In the genomic region with DNA sequence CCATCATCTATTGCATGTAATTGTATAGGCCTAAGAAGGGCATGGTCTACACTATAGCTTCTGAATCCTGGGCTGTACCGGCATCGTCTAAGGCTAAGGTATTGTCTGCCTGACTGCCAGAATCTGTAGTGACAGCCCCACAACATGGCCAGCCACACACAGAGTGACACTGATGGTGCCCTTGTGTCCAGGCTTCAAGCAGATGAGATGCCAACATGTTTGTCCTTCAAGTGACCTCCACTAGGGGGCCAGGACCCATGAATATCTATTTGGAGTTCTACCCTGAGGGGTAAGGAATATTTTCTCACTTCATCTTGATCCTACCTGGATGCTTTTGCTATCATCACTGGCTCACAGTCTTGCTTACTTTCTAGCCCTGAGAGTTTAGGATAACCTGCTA, we compare ENCODE assay signal across 10 cellular contexts. TPM values are rescaled to one million over a fixed set of nuclear protein-coding genes. Genes with fewer than 3 reads are reported as not detected.
DNase-seq lines count a peak whose midpoint lies in the region; ATAC-seq and TF ChIP-seq lines count a peak whose summit lies in the region.
"Had no signal": no experiment of that assay in that cellular context is flagged by ENCODE, and none has a peak within 500 bp of the region (broad histone marks: within the 10 kb centered on the region; RNA-seq: fewer than 3 reads in every experiment).

No MANE protein-coding gene starts in this region.

- H3K27me3 Mint-ChIP-seq in activated naive CD4-positive, alpha-beta T cell treated with anti-CD3 and anti-CD28 coated beads, Interleukin-2, amount 10 ng/mL, durations not matched to agents 7 days and 5 days: no peaks in the 10 kb centered on the region
- peaks cover 5% of the 10 kb centered on the region for H3K27me3 Mint-ChIP-seq in endothelial cell (ENCODE audit: unreplicated experiment)
- no peaks in the 10 kb centered on the region for H3K27me3 Mint-ChIP-seq in stimulated activated memory B cell treated with anti-CD40 and anti-IgM and Interleukin-4, amounts not matched to agents 10 μg/mL and 1 μg/mL and 100 μg/mL, for 72 hours

- peak; percentile 53 for TF ChIP-seq CTCF in endothelial cell (IDR thresholded peaks at IDR 0.05; ENCODE audit: unreplicated experiment)
- no peak for TF ChIP-seq CTCF in lower leg skin (IDR thresholded peaks at IDR 0.05)

- WGBS in lower leg skin, 2 donors: 94 to 100% methylated on average over 2 of the region's 2 CpGs

- no peak overlapping the region for H3K4me3 Mint-ChIP-seq in activated naive CD4-positive, alpha-beta T cell treated with anti-CD3 and anti-CD28 coated beads, Interleukin-2, amount 10 ng/mL, durations not matched to agents 7 days and 5 days
- no peak overlapping the region for H3K4me3 Mint-ChIP-seq in endothelial cell (ENCODE audit: unreplicated experiment)
- H3K4me3 Mint-ChIP-seq in stimulated activated memory B cell treated with anti-CD40 and anti-IgM and Interleukin-4, amounts not matched to agents 10 μg/mL and 1 μg/mL and 100 μg/mL, for 72 hours: no peak overlapping the region

- no peak overlapping the region for H3K4me3 ChIP-seq in lower leg skin (ENCODE audit: low read depth, poor library complexity, severe bottlenecking)
- H3K4me3 ChIP-seq: heart left ventricle had no signal

- H3K9me3 Mint-ChIP-seq in activated naive CD4-positive, alpha-beta T cell treated with anti-CD3 and anti-CD28 coated beads, Interleukin-2, amount 10 ng/mL, durations not matched to agents 7 days and 5 days: no peaks in the 10 kb centered on the region
- H3K9me3 Mint-ChIP-seq in endothelial cell (ENCODE audit: unreplicated experiment): no peaks in the 10 kb centered on the region
- no peaks in the 10 kb centered on the region for H3K9me3 Mint-ChIP-seq in stimulated activated memory B cell treated with anti-CD40 and anti-IgM and Interleukin-4, amounts not matched to agents 10 μg/mL and 1 μg/mL and 100 μg/mL, for 72 hours

- intact Hi-C loops in lower leg skin (cut with DNase I; ENCODE audit: low total_unique reads): no loop called here

- no peak for ATAC-seq in stimulated activated naive CD8-positive, alpha-beta T cell treated with anti-CD3 and anti-CD28 coated beads, Interleukin-15, Interleukin-2, amounts not matched to agents 100 U/mL and 50 U/mL, for 24 hours
- ATAC-seq in stimulated activated memory B cell treated with anti-CD40 and anti-IgM and Interleukin-4, amounts not matched to agents 10 μg/mL and 1 μg/mL and 100 μg/mL, for 72 hours: no peak
- ATAC-seq: heart left ventricle had no signal

- H3K4me1 Mint-ChIP-seq in activated naive CD4-positive, alpha-beta T cell treated with anti-CD3 and anti-CD28 coated beads, Interleukin-2, amount 10 ng/mL, durations not matched to agents 7 days and 5 days: peaks cover 9% of the 10 kb centered on the region
- peaks cover 18% of the 10 kb centered on the region for H3K4me1 Mint-ChIP-seq in endothelial cell (ENCODE audit: unreplicated experiment)
- no peaks in the 10 kb centered on the region for H3K4me1 Mint-ChIP-seq in stimulated activated memory B cell treated with anti-CD40 and anti-IgM and Interleukin-4, amounts not matched to agents 10 μg/mL and 1 μg/mL and 100 μg/mL, for 72 hours

- no peak overlapping the region for H3K27ac Mint-ChIP-seq in activated naive CD4-positive, alpha-beta T cell treated with anti-CD3 and anti-CD28 coated beads, Interleukin-2, amount 10 ng/mL, durations not matched to agents 7 days and 5 days
- no peak overlapping the region for H3K27ac Mint-ChIP-seq in endothelial cell (ENCODE audit: unreplicated experiment)
- H3K27ac Mint-ChIP-seq in stimulated activated memory B cell treated with anti-CD40 and anti-IgM and Interleukin-4, amounts not matched to agents 10 μg/mL and 1 μg/mL and 100 μg/mL, for 72 hours: no peak overlapping the region

- TF ChIP-seq POLR2A in lower leg skin (IDR thresholded peaks at IDR 0.05): no peak

- CTCF ChIA-PET in activated naive CD4-positive, alpha-beta T cell treated with anti-CD3 and anti-CD28 coated beads, Interleukin-2, amount 10 ng/mL, durations not matched to agents 7 days and 5 days (lab: Charles Lee): no interaction called here

- peak; percentile 29 for DNase-seq in activated naive CD4-positive, alpha-beta T cell treated with anti-CD3 and anti-CD28 coated beads, Interleukin-2, amount 10 ng/mL, durations not matched to agents 7 days and 5 days
- no peak for DNase-seq in activated naive CD4-positive, alpha-beta T cell (lab: John Stamatoyannopoulos, UW)
- DNase-seq in LHCN-M2 (ENCODE audit: low read depth): peak; percentile 28
- DNase-seq in endothelial cell (ENCODE audit: low spot score): peak; percentile 5
- DNase-seq in stimulated activated naive CD8-positive, alpha-beta T cell treated with anti-CD3 and anti-CD28 coated beads, Interleukin-15, Interleukin-2, amounts not matched to agents 100 U/mL and 50 U/mL, for 24 hours: peak; percentile 15
- DNase-seq in T-helper 2 cell: no peak
- DNase-seq in lower leg skin (ENCODE audit: low spot score in 2 of 2): no peak
- DNase-seq: heart left ventricle, NCI-H2171 treated with DMSO at 0.1 percent for 48 hours had no signal

- peaks cover 5% of the 10 kb centered on the region for H3K36me3 Mint-ChIP-seq in activated naive CD4-positive, alpha-beta T cell treated with anti-CD3 and anti-CD28 coated beads, Interleukin-2, amount 10 ng/mL, durations not matched to agents 7 days and 5 days
- H3K36me3 Mint-ChIP-seq in endothelial cell (ENCODE audit: low read depth, unreplicated experiment): peaks cover 3% of the 10 kb centered on the region
- peaks cover 6% of the 10 kb centered on the region for H3K36me3 Mint-ChIP-seq in stimulated activated memory B cell treated with anti-CD40 and anti-IgM and Interleukin-4, amounts not matched to agents 10 μg/mL and 1 μg/mL and 100 μg/mL, for 72 hours

RNA-seq across cellular contexts. Expression of a gene that starts 1.5 kb away (rescaled TPM):
- total RNA-seq in LHCN-M2 (2014; rRNA removed) (0.06 TPM in 1 of 2 replicates, not detected in the other), endothelial cell (ENCODE audit: unreplicated experiment) (0.18 TPM), lower leg skin (under 1 TPM in 2 of 4 donors, not detected in 2; 0.30 to 0.65 TPM)
- not detected for polyA plus RNA-seq in LHCN-M2 (2012)
- total RNA-seq: heart left ventricle had no signal
- polyA plus RNA-seq: heart left ventricle had no signal

RNA-seq across cellular contexts. Expression of a gene that starts 50.5 kb away (rescaled TPM):
- total RNA-seq in LHCN-M2 (2014; rRNA removed) (0.13 TPM in 1 of 2 replicates, not detected in the other), endothelial cell (ENCODE audit: unreplicated experiment) (not detected), lower leg skin (1 to 10 TPM; 2.7 to 5.2 (median 4.3) TPM)
- polyA plus RNA-seq in LHCN-M2 (2012): not detected

RNA-seq across cellular contexts. Expression of a gene that starts 53.7 kb away (rescaled TPM):
- total RNA-seq in LHCN-M2 (2014; rRNA removed) (not detected in 2 replicates), endothelial cell (ENCODE audit: unreplicated experiment) (0.69 TPM), lower leg skin (100 to 1,000 TPM in 2 of 4 donors, 10 to 100 TPM in 2; 36.9 to 195 (median 79.4) TPM)
- polyA plus RNA-seq in LHCN-M2 (2012): 0.17 TPM

Comparison
In these comparisons a context has a peak if more than half of its experiments do, and no peak if none do; other contexts are left out.
1. DNase-seq: peak in activated naive CD4-positive, alpha-beta T cell treated with anti-CD3 and anti-CD28 coated beads, Interleukin-2, amount 10 ng/mL, durations not matched to agents 7 days and 5 days (single experiment), LHCN-M2 (single experiment), endothelial cell (single experiment) and stimulated activated naive CD8-positive, alpha-beta T cell treated with anti-CD3 and anti-CD28 coated beads, Interleukin-15, Interleukin-2, amounts not matched to agents 100 U/mL and 50 U/mL, for 24 hours (single experiment); none in activated naive CD4-positive, alpha-beta T cell (0 of 4), T-helper 2 cell (0 of 5) and lower leg skin (0 of 2).
2. RNA of a gene that starts 53.7 kb away (total RNA-seq): 36.9 to 195 TPM in lower leg skin; 0.69 TPM in endothelial cell (single experiment) and not detected in LHCN-M2; every median in the first group is over 10 times any median in the second.